Comparison of ENCODE assay signal across 7 cellular contexts in the genomic region with DNA sequence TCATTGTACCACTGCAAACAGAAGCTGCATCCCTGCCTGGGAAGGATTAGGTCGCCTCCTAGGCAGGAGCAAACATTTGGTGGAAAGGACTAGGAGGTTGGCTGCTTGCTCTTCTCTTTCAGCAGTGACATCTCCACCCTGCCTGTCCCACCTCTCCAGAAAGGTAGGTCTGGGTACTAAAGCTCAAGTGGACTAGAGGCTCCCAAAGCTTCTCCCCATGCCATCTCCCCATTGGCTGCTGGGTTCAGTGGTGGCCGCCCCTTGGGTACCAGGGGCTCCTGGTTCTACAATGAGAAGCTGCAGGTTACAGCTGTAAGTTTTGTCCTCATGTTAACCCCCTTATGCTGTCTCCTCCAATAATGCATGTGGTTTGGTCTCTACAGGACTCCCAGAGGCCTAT.
"Had no signal": no experiment of that assay in that cellular context is flagged by ENCODE, and none has a peak within 500 bp of the region (broad histone marks: within the 10 kb centered on the region; RNA-seq: fewer than 3 reads in every experiment).

No MANE protein-coding gene starts in this region.

- DNase-seq: HCEC 1CT, KBM-7 had no signal

- H3K36me3 Mint-ChIP-seq: IgD-negative memory B cell had no signal

- ATAC-seq: GM23338, HepG2 had no signal

- H3K27ac ChIP-seq: HL-60 had no signal

- H3K4me3 ChIP-seq: GM23338 had no signal

- H3K4me3 Mint-ChIP-seq: GM23338, H9 had no signal

- H3K27me3 Mint-ChIP-seq: IgD-negative memory B cell had no signal

- H3K4me1 Mint-ChIP-seq: IgD-negative memory B cell had no signal

- H3K27ac Mint-ChIP-seq: GM23338, H9, IgD-negative memory B cell had no signal
